26 cellular contexts compared by ENCODE assay signal in the genomic region with DNA sequence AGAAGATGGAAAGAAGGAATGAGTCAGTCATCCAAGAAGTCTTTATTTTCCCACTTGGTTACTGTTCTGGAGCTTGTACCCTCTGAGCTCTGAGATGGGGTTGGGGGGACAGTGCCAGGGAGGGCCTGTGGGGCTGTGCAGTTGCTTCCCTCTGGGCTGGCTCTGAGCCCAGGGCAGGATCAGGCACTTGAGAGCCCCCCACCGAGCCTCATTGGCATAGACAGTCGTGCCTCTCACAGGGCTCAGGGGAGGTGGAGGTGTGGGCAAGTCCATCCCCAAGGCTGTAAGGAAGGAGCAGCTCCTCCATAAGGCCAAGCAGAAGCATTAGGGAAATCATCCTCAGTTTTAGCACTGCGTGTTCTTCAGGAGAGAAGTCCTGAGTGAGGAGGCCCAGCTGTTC. TPM values are rescaled to one million over a fixed set of nuclear protein-coding genes. Genes with fewer than 3 reads are reported as not detected.
DNase-seq lines count a peak whose midpoint lies in the region; ATAC-seq lines count a peak whose summit lies in the region.
"Had no signal": no experiment of that assay in that cellular context is flagged by ENCODE, and none has a peak within 500 bp of the region (broad histone marks: within the 10 kb centered on the region; RNA-seq: fewer than 3 reads in every experiment).

No MANE protein-coding gene starts in this region.

- H3K4me3 Mint-ChIP-seq in activated naive CD8-positive, alpha-beta T cell, result no peak overlapping the region
- no peak overlapping the region for H3K4me3 Mint-ChIP-seq in activated naive CD8-positive, alpha-beta T cell treated with anti-CD3 and anti-CD28 coated beads, Interleukin-2, amount 50 U/mL, for 24 hours
- no peak overlapping the region for H3K4me3 Mint-ChIP-seq in T-helper 17 cell
- H3K4me3 Mint-ChIP-seq in stimulated activated effector memory CD8-positive, alpha-beta T cell treated with anti-CD3 and anti-CD28 coated beads, Interleukin-12 subunit alpha, Interleukin-12 subunit beta, amount 100 ng/mL, for 72 hours, result no peak overlapping the region

- H3K9me3 ChIP-seq in T-helper 17 cell (ENCODE audit: control insufficient read depth, low read length, poor library complexity, severe bottlenecking), result no peaks in the 10 kb centered on the region
- H3K9me3 ChIP-seq: testis had no signal

- DNase-seq in activated naive CD8-positive, alpha-beta T cell treated with anti-CD3 and anti-CD28 coated beads, Interleukin-2, amount 50 U/mL, for 24 hours, result no peak
- DNase-seq in T-helper 17 cell, result no peak
- DNase-seq in stimulated activated effector memory CD8-positive, alpha-beta T cell treated with anti-CD3 and anti-CD28 coated beads, Interleukin-12 subunit alpha, Interleukin-12 subunit beta, amount 100 ng/mL, for 72 hours (ENCODE audit: low spot score in 2 of 2), result no peak
- no peak for DNase-seq in NK-92 treated with Interleukin-12 subunit alpha and Interleukin-12 subunit beta, amount 100 ng/mL, for 24 hours (lab: John Stamatoyannopoulos, UW)
- DNase-seq: activated CD4-positive, CD25-positive, alpha-beta regulatory T cell treated with anti-CD3 and anti-CD28 coated beads, Interleukin-2, amount 50 U/mL, for 72 hours; activated naive CD4-positive, alpha-beta T cell treated with anti-CD3 and anti-CD28 coated beads, Interleukin-2, amount 50 U/mL, for 16 hours; aorta; C1 segment of cervical spinal cord; DMS79; effector memory CD4-positive, alpha-beta T cell; GF-D8; HCEC 1CT; islet precursor cell; left ventricle myocardium superior; NCI-H2081; NCI-H446; OCI-M1; stimulated activated naive CD8-positive, alpha-beta T cell treated with anti-CD3 and anti-CD28 coated beads, Interleukin-15, Interleukin-2, amounts not matched to agents 100 U/mL and 50 U/mL, for 24 hours; testis had no signal

- no peaks in the 10 kb centered on the region for H3K9me3 Mint-ChIP-seq in activated naive CD8-positive, alpha-beta T cell (ENCODE audit: low read depth)
- H3K9me3 Mint-ChIP-seq in activated naive CD8-positive, alpha-beta T cell treated with anti-CD3 and anti-CD28 coated beads, Interleukin-2, amount 50 U/mL, for 24 hours, result no peaks in the 10 kb centered on the region
- H3K9me3 Mint-ChIP-seq in stimulated activated effector memory CD8-positive, alpha-beta T cell treated with anti-CD3 and anti-CD28 coated beads, Interleukin-12 subunit alpha, Interleukin-12 subunit beta, amount 100 ng/mL, for 72 hours, result no peaks in the 10 kb centered on the region
- H3K9me3 Mint-ChIP-seq: activated T-helper 1 cell treated with anti-CD3 and anti-CD28 coated beads, Interleukin-12 subunit alpha, Interleukin-12 subunit beta, Interleukin-2, Interleukin-4 antibody, amounts not matched to agents 30 ng/mL and 10 ng/mL and 1 ng/mL, durations not matched to agents 14 hours and 24 hours and 36 hours had no signal

- no peak for ATAC-seq in activated naive CD8-positive, alpha-beta T cell treated with anti-CD3 and anti-CD28 coated beads, Interleukin-2, amount 50 U/mL, for 24 hours
- ATAC-seq in T-helper 17 cell, result no peak
- ATAC-seq in stimulated activated effector memory CD8-positive, alpha-beta T cell treated with anti-CD3 and anti-CD28 coated beads, Interleukin-12 subunit alpha, Interleukin-12 subunit beta, amount 100 ng/mL, for 72 hours, result no peak
- ATAC-seq: left ventricle myocardium superior; stimulated activated naive CD8-positive, alpha-beta T cell treated with anti-CD3 and anti-CD28 coated beads, Interleukin-15, Interleukin-2, amounts not matched to agents 100 U/mL and 50 U/mL, for 24 hours had no signal

- peaks cover 28% of the 10 kb centered on the region for H3K4me1 Mint-ChIP-seq in activated naive CD8-positive, alpha-beta T cell (ENCODE audit: low read depth)
- peaks cover 38% of the 10 kb centered on the region for H3K4me1 Mint-ChIP-seq in activated naive CD8-positive, alpha-beta T cell treated with anti-CD3 and anti-CD28 coated beads, Interleukin-2, amount 50 U/mL, for 24 hours
- H3K4me1 Mint-ChIP-seq in T-helper 17 cell, result peaks cover 32% of the 10 kb centered on the region
- H3K4me1 Mint-ChIP-seq in stimulated activated effector memory CD8-positive, alpha-beta T cell treated with anti-CD3 and anti-CD28 coated beads, Interleukin-12 subunit alpha, Interleukin-12 subunit beta, amount 100 ng/mL, for 72 hours, result peaks cover 46% of the 10 kb centered on the region

- H3K36me3 Mint-ChIP-seq in activated naive CD8-positive, alpha-beta T cell, result peaks cover 8% of the 10 kb centered on the region
- peaks cover 40% of the 10 kb centered on the region for H3K36me3 Mint-ChIP-seq in activated naive CD8-positive, alpha-beta T cell treated with anti-CD3 and anti-CD28 coated beads, Interleukin-2, amount 50 U/mL, for 24 hours (ENCODE audit: low read depth)
- peaks cover 12% of the 10 kb centered on the region for H3K36me3 Mint-ChIP-seq in T-helper 17 cell (ENCODE audit: low read depth)
- peaks cover 80% of the 10 kb centered on the region for H3K36me3 Mint-ChIP-seq in stimulated activated effector memory CD8-positive, alpha-beta T cell treated with anti-CD3 and anti-CD28 coated beads, Interleukin-12 subunit alpha, Interleukin-12 subunit beta, amount 100 ng/mL, for 72 hours

- no peaks in the 10 kb centered on the region for H3K27me3 Mint-ChIP-seq in activated naive CD8-positive, alpha-beta T cell
- no peaks in the 10 kb centered on the region for H3K27me3 Mint-ChIP-seq in activated naive CD8-positive, alpha-beta T cell treated with anti-CD3 and anti-CD28 coated beads, Interleukin-2, amount 50 U/mL, for 24 hours
- no peaks in the 10 kb centered on the region for H3K27me3 Mint-ChIP-seq in T-helper 17 cell

- peak overlapping the region; percentile 41 for H3K27ac Mint-ChIP-seq in activated naive CD8-positive, alpha-beta T cell
- H3K27ac Mint-ChIP-seq in activated naive CD8-positive, alpha-beta T cell treated with anti-CD3 and anti-CD28 coated beads, Interleukin-2, amount 50 U/mL, for 24 hours, result no peak overlapping the region
- peak overlapping the region; percentile 85 for H3K27ac Mint-ChIP-seq in T-helper 17 cell
- peak overlapping the region; percentile 93 for H3K27ac Mint-ChIP-seq in stimulated activated effector memory CD8-positive, alpha-beta T cell treated with anti-CD3 and anti-CD28 coated beads, Interleukin-12 subunit alpha, Interleukin-12 subunit beta, amount 100 ng/mL, for 72 hours

RNA-seq across cellular contexts. Expression of a gene that starts 2.5 kb away (rescaled TPM):
- 10 to 100 TPM; 71.9 to 76.4 TPM for total RNA-seq in T-helper 17 cell

RNA-seq across cellular contexts. Expression of a gene that starts 13.4 kb away (rescaled TPM):
- total RNA-seq in T-helper 17 cell, result 100 to 1,000 TPM in 1 of 2 donors, 10 to 100 TPM in 1; 97.5 to 101 TPM
- total RNA-seq: M059J, osteocyte had no signal

RNA-seq across cellular contexts. Expression of a gene that starts 24.3 kb away (rescaled TPM):
- not detected for total RNA-seq in T-helper 17 cell
- total RNA-seq: activated T-helper 1 cell treated with anti-CD3 and anti-CD28 coated beads, Interleukin-12 subunit alpha, Interleukin-12 subunit beta, Interleukin-2, Interleukin-4 antibody, amounts not matched to agents 30 ng/mL and 10 ng/mL and 1 ng/mL, durations not matched to agents 14 hours and 24 hours and 36 hours; M059J; mesenteric fat pad; osteocyte; T-helper 1 cell treated with Interleukin-12 subunit alpha and Interleukin-12 subunit beta and Interleukin-4 antibody, amounts not matched to agents 30 ng/mL and 1 ng/mL, for 36 hours had no signal

RNA-seq across cellular contexts. Expression of a gene that starts 46.6 kb away (rescaled TPM):
- under 1 TPM; 0.13 to 0.25 TPM for total RNA-seq in T-helper 17 cell
- total RNA-seq: activated T-helper 1 cell treated with anti-CD3 and anti-CD28 coated beads, Interleukin-12 subunit alpha, Interleukin-12 subunit beta, Interleukin-2, Interleukin-4 antibody, amounts not matched to agents 30 ng/mL and 10 ng/mL and 1 ng/mL, durations not matched to agents 14 hours and 24 hours and 36 hours; epithelial cell of proximal tubule; M059J; T-helper 1 cell treated with Interleukin-12 subunit alpha and Interleukin-12 subunit beta and Interleukin-4 antibody, amounts not matched to agents 30 ng/mL and 1 ng/mL, for 36 hours had no signal
